In genomic region chr12:62713723-62714122, GRCh38 we compare ENCODE assay signal across 23 cellular contexts.
"Had no signal": no experiment of that assay in that cellular context is flagged by ENCODE, and none has a peak within 500 bp of the region (broad histone marks: within the 10 kb centered on the region; RNA-seq: fewer than 3 reads in every experiment).

No MANE protein-coding gene starts in this region.

- H3K4me3 Mint-ChIP-seq: activated CD4-positive, alpha-beta T cell treated with anti-CD3 and anti-CD28 coated beads for 36 hours; activated naive CD8-positive, alpha-beta T cell; central memory CD8-positive, alpha-beta T cell; dendritic cell treated with granulocyte-macrophage colony-stimulating factor and Interleukin-4, amounts not matched to agents 40 ng/mL and 50 ng/mL, for 4 days had no signal

- H3K4me1 Mint-ChIP-seq: activated CD4-positive, alpha-beta T cell treated with anti-CD3 and anti-CD28 coated beads for 36 hours; central memory CD8-positive, alpha-beta T cell had no signal

- H3K36me3 ChIP-seq: adrenal gland, esophagus muscularis mucosa, lower lobe of right lung, right lobe of liver, upper lobe of left lung had no signal

- H3K27me3 ChIP-seq: adrenal gland, esophagus muscularis mucosa, foreskin keratinocyte, right lobe of liver, upper lobe of left lung had no signal

- H3K4me1 ChIP-seq: right lobe of liver had no signal

- DNase-seq: activated CD4-positive, alpha-beta T cell treated with anti-CD3 and anti-CD28 coated beads for 36 hours; activated CD4-positive, alpha-beta T cell treated with anti-CD3 and anti-CD28 coated beads, Interleukin-2, amount 50 U/mL, for 4 hours; activated CD4-positive, CD25-positive, alpha-beta regulatory T cell; activated CD8-positive, alpha-beta memory T cell treated with anti-CD3 and anti-CD28 coated beads for 24 hours; activated effector memory CD4-positive, alpha-beta T cell treated with Interleukin-2 at 50 U/mL for 16 hours; activated naive CD4-positive, alpha-beta T cell treated with Interleukin-2 at 50 U/mL for 16 hours; adrenal gland; effector CD4-positive, alpha-beta T cell; foreskin keratinocyte; kidney glomerular epithelial cell; lower lobe of right lung; occipital lobe; right lobe of liver; stimulated activated CD4-positive, alpha-beta T cell treated with anti-CD3 and anti-CD28 coated beads, Interleukin-12 subunit alpha, Interleukin-12 subunit beta, amount 100 ng/mL, for 4 hours; stimulated activated CD4-positive, alpha-beta T cell treated with anti-CD3 and anti-CD28 coated beads, Interleukin-4, amount 100 ng/mL, for 1 hour; stimulated activated naive CD8-positive, alpha-beta T cell treated with anti-CD3 and anti-CD28 coated beads, Interleukin-15, Interleukin-2, amounts not matched to agents 100 U/mL and 50 U/mL, for 24 hours; T-helper 2 cell; upper lobe of left lung had no signal

- H3K36me3 Mint-ChIP-seq: activated naive CD8-positive, alpha-beta T cell had no signal

- H3K9me3 Mint-ChIP-seq: central memory CD8-positive, alpha-beta T cell; dendritic cell treated with granulocyte-macrophage colony-stimulating factor and Interleukin-4, amounts not matched to agents 40 ng/mL and 50 ng/mL, for 4 days had no signal

- H3K27ac ChIP-seq: foreskin keratinocyte, lower lobe of right lung, right lobe of liver, upper lobe of left lung had no signal

- H3K4me3 ChIP-seq: adrenal gland, esophagus muscularis mucosa, lower lobe of right lung, right lobe of liver, skin epidermis, upper lobe of left lung had no signal

- H3K27ac Mint-ChIP-seq: activated CD4-positive, alpha-beta T cell treated with anti-CD3 and anti-CD28 coated beads for 36 hours; activated naive CD8-positive, alpha-beta T cell; dendritic cell treated with granulocyte-macrophage colony-stimulating factor and Interleukin-4, amounts not matched to agents 40 ng/mL and 50 ng/mL, for 4 days had no signal

- H3K27me3 Mint-ChIP-seq: activated CD4-positive, alpha-beta T cell treated with anti-CD3 and anti-CD28 coated beads for 36 hours; activated naive CD8-positive, alpha-beta T cell; central memory CD8-positive, alpha-beta T cell; dendritic cell treated with granulocyte-macrophage colony-stimulating factor and Interleukin-4, amounts not matched to agents 40 ng/mL and 50 ng/mL, for 4 days had no signal

- H3K9me3 ChIP-seq: adrenal gland, esophagus muscularis mucosa, lower lobe of right lung, right lobe of liver, upper lobe of left lung had no signal
